Comparison of ENCODE assay signal across 8 cellular contexts in the genomic region with DNA sequence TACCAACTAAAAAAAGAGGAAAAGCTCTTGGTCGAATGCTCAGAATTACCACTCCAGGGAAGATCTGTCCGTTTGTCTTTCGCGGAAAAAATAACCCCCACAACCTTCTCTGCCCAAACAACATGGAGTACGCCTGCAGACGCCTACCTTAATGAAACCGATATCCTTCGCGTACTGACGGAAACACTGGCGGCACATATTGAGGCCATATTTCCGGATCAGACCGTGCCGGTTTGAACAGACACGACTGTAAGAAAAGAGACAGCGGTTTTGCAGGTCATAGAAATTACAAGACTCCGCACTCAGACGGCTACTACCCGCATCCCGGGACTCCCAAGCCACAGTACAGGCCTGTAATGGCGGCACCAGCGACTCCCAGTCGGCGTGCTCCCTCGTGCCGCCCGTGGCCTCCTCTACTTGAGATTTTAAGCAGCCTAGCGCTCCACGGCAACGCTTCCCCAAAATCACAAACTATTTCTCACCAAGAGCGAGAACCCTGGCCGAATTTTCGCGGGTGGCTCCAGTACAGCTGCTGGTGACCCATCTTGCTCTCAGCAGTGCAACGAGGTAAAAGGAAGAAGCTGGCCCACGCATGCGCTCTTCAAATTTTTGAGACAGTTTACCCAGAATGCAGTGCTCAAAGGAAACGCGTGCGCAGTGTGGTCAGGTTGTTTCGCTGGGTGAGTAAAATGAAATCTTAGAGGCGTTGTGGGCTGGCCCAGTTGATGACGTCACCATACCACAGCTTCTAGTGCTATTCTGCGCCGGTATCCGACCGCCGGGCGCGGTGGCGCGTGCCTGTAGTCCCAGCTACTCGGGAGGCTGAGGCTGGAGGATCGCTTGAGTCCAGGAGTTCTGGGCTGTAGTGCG. TPM values are rescaled to one million over a fixed set of nuclear protein-coding genes. Genes with fewer than 3 reads are reported as not detected.
DNase-seq lines count a peak whose midpoint lies in the region; ATAC-seq and TF ChIP-seq lines count a peak whose summit lies in the region.

A gene (minus strand): TSS at position 578 of the 870 bp plus-strand sequence. CDS start 34 bp downstream, at position 544.

- H3K27ac ChIP-seq in PC-3 (ENCODE audit: low read length) (peak within 1 kb of the TSS; percentile 59), epithelial cell of prostate (peak within 1 kb of the TSS; percentile 81)

- TF ChIP-seq EP300 in Ishikawa (IDR thresholded peaks at IDR 0.05; ENCODE audit: borderline replicate concordance) = no peak

- H3K9ac ChIP-seq in PC-3 (ENCODE audit: low read length) = peak within 1 kb of the TSS; percentile 97

- peaks cover 41% of the 10 kb centered on the region for H4K20me1 ChIP-seq in PC-3 (ENCODE audit: low read length)

- intact Hi-C loops in PC-3 (cut with micrococcal nuclease) = loop anchor here (1.0 to 2.0 kb wide), 5 partner anchors 34 to 267 kb away; a partner anchor contains a TSS
- intact Hi-C loops in mucosa of descending colon (cut with DNase I, micrococcal nuclease) = no loop called here

- peaks cover 52% of the 10 kb centered on the region for H3K79me2 ChIP-seq in PC-3 (ENCODE audit: low read length)

- H3K36me3 ChIP-seq in PC-3 (ENCODE audit: low read depth, low read length) (peaks cover 35% of the 10 kb centered on the region), mucosa of descending colon (ENCODE audit: low read depth) (peaks cover 4% of the 10 kb centered on the region)

- peak; percentile 98 for DNase-seq in DMS 273 treated with DMSO at 0.1 percent for 48 hours (lab: John Stamatoyannopoulos, UW)
- peak; percentile 100 for DNase-seq in PC-3
- DNase-seq in activated T-cell treated with anti-CD3 and anti-CD28 coated beads for 48 hours (ENCODE audit: low read depth) = peak; percentile 98
- peak; percentile 91 for DNase-seq in epithelial cell of prostate (ENCODE audit: low read depth, low spot score)
- peak; percentile 98 to 99 (median 98) for DNase-seq in mucosa of descending colon
- DNase-seq in stimulated activated CD8-positive, alpha-beta memory T cell treated with anti-CD3 and anti-CD28 coated beads, Interleukin-4, amount 100 ng/mL, for 24 hours (ENCODE audit: low read depth) = peak; percentile 94

- POLR2A ChIA-PET in PC-3 (lab: Charles Lee; ENCODE audit: unreplicated experiment) = interaction anchor here (0.6 to 1.6 kb wide), 7 partner anchors 9 to 185 kb away, joined by 3 to 12 read pairs (median 3); a partner anchor contains a TSS

- peak within 1 kb of the TSS; percentile 84 for H3K4me2 ChIP-seq in PC-3 (ENCODE audit: low read length)

- peaks cover 16% of the 10 kb centered on the region for H3F3A ChIP-seq in PC-3 (ENCODE audit: low read length, unreplicated experiment)

- H3K9me3 ChIP-seq in PC-3 (ENCODE audit: low read length) (no peaks in the 10 kb centered on the region), mucosa of descending colon (no peaks in the 10 kb centered on the region)

- TF ChIP-seq CTCF in PC-3 (conservative IDR thresholded peaks at IDR 0.05; ENCODE audit: low read depth, low read length) = no peak
- no peak for TF ChIP-seq CTCF in mucosa of descending colon (IDR thresholded peaks at IDR 0.05)

- no peaks in the 10 kb centered on the region for H3K27me3 ChIP-seq in PC-3 (ENCODE audit: low read length)

- H2AFZ ChIP-seq in PC-3 (ENCODE audit: low read length) = peak within 1 kb of the TSS; percentile 59

- H3K4me1 ChIP-seq in PC-3 (ENCODE audit: insufficient read depth, low read length) (peaks cover 20% of the 10 kb centered on the region), mucosa of descending colon (ENCODE audit: low read depth) (peaks cover 14% of the 10 kb centered on the region)

- TF ChIP-seq RAD21 in Ishikawa (IDR thresholded peaks at IDR 0.05; ENCODE audit: low read depth) = no peak

- CTCF ChIA-PET in PC-3 (lab: Charles Lee) = interaction anchor here (0.7 to 1.6 kb wide), 3 partner anchors 9 to 124 kb away, joined by 3 to 5 read pairs (median 4); no protein-coding TSS in a partner anchor

- peak; percentile 90 for ATAC-seq in GM21576 (IDR thresholded peaks at IDR 0.05; ENCODE audit: unreplicated experiment)
- ATAC-seq in PC-3 = peak; percentile 89
- ATAC-seq in mucosa of descending colon = peak; percentile 96

- BruUV-seq in PC-3 (replicated peaks; lab: Mats Ljungman, UMichigan) = TSS peak; percentile 60

- no peaks in the 10 kb centered on the region for H3K9me2 ChIP-seq in PC-3 (replicated peaks; ENCODE audit: low read length)

- H3K4me3 ChIP-seq in PC-3 (ENCODE audit: low read length) = peak within 1 kb of the TSS; percentile 93
- H3K4me3 ChIP-seq in mucosa of descending colon = peak within 1 kb of the TSS; percentile 91

TF ChIP-seq in Ishikawa, 13 proteins besides CTCF, POLR2A, EP300 and RAD21:
- TF ChIP-seq CREB1 (IDR thresholded peaks at IDR 0.05; ENCODE audit: low read depth) = peak; percentile 85
- peak; percentile 89 for TF ChIP-seq YY1 (IDR thresholded peaks at IDR 0.05; ENCODE audit: low read depth)
- TF ChIP-seq, protein P1, sequence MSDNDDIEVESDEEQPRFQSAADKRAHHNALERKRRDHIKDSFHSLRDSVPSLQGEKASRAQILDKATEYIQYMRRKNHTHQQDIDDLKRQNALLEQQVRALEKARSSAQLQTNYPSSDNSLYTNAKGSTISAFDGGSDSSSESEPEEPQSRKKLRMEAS (IDR thresholded peaks at IDR 0.05) = peak; percentile 88
- no peak for TF ChIP-seq NFIC (IDR thresholded peaks at IDR 0.05)
- 0 out of 2 replicates have a peak, but pooled peaks have one; percentile 31 for TF ChIP-seq EGR1 (IDR thresholded peaks at IDR 0.05)
- peak; percentile 94 for TF ChIP-seq TAF1 (IDR thresholded peaks at IDR 0.05; ENCODE audit: low read depth)
- TF ChIP-seq FOXM1 (IDR thresholded peaks at IDR 0.05; ENCODE audit: borderline replicate concordance, low read depth) = no peak; the same call in 1 of the 2 replicates
- peak; percentile 57 for TF ChIP-seq TEAD4 (IDR thresholded peaks at IDR 0.05)
- no peak for TF ChIP-seq ZBTB7A (IDR thresholded peaks at IDR 0.05; ENCODE audit: low read depth)

RNA-seq across cellular contexts. Expression of the gene that starts here (rescaled TPM):
- total RNA-seq in PC-3 (2014; rRNA removed) (1,420 and 1,912 TPM in 2 replicates), mucosa of descending colon (1,000 to 10,000 TPM; 1,102 to 1,301 (median 1,154) TPM)

Comparison
In these comparisons a context has a peak if more than half of its experiments do, and no peak if none do; other contexts are left out.
1. Peak in every context shown above with its lines: DNase-seq, ATAC-seq, H3K4me3 ChIP-seq and H3K27ac ChIP-seq.